In the genomic region with DNA sequence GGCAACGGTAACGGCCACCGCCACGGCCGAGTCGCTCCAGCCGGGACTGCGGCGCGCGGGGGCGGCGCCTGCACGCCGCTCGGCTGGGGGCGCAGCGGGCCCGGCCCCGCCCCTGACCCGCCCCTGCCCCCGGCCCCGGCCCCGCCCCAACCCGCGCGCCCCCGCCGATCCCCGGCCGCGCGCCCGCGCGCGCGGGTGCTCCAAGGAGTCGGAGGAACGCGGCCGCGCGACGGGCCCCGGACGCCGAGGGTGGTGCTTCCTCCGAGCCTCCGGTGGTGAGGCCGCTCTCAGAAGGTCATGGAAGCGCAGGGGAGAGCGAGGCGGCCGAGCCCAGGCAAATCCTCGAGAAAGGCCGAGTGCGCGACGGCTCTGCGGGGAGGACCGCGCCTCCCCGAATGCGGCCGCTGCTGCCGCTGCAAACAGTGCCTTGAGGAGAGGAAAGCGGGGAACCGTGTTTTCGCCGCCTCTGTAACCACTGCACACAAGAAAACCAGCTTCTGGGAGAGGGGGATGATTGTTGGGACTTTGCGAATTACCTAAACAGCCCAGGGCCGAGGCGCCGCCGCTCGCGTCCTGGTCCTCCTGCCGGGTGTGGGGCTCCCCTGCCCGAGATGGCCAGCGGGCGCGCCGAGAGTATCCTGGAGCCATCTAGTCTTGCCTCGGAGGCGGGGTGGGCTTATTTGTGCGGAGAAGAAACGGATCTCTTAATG, we compare ENCODE assay signal across 8 cellular contexts. TPM values are rescaled to one million over a fixed set of nuclear protein-coding genes. Genes with fewer than 3 reads are reported as not detected.
DNase-seq lines count a peak whose midpoint lies in the region; ATAC-seq and TF ChIP-seq lines count a peak whose summit lies in the region.

A gene with protein sequence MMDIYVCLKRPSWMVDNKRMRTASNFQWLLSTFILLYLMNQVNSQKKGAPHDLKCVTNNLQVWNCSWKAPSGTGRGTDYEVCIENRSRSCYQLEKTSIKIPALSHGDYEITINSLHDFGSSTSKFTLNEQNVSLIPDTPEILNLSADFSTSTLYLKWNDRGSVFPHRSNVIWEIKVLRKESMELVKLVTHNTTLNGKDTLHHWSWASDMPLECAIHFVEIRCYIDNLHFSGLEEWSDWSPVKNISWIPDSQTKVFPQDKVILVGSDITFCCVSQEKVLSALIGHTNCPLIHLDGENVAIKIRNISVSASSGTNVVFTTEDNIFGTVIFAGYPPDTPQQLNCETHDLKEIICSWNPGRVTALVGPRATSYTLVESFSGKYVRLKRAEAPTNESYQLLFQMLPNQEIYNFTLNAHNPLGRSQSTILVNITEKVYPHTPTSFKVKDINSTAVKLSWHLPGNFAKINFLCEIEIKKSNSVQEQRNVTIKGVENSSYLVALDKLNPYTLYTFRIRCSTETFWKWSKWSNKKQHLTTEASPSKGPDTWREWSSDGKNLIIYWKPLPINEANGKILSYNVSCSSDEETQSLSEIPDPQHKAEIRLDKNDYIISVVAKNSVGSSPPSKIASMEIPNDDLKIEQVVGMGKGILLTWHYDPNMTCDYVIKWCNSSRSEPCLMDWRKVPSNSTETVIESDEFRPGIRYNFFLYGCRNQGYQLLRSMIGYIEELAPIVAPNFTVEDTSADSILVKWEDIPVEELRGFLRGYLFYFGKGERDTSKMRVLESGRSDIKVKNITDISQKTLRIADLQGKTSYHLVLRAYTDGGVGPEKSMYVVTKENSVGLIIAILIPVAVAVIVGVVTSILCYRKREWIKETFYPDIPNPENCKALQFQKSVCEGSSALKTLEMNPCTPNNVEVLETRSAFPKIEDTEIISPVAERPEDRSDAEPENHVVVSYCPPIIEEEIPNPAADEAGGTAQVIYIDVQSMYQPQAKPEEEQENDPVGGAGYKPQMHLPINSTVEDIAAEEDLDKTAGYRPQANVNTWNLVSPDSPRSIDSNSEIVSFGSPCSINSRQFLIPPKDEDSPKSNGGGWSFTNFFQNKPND (minus strand): TSS at position 48 of the 710 bp plus-strand sequence. CDS start 25,999 bp downstream, outside the sequence.

- WGBS in thyroid gland, 2 donors: 0% methylated on average over 30 to 36 of the region's 88 CpGs

- ATAC-seq in HG03520 (IDR thresholded peaks at IDR 0.05; ENCODE audit: unreplicated experiment): peak; percentile 69

- no peaks in the 10 kb centered on the region for H3K36me3 ChIP-seq in adipocyte (ENCODE audit: control insufficient read depth, insufficient read depth, low read length, severe bottlenecking)
- no peaks in the 10 kb centered on the region for H3K36me3 ChIP-seq in neuron (ENCODE audit: insufficient read depth, low read length)
- H3K36me3 ChIP-seq in thyroid gland: no peaks in the 10 kb centered on the region

- no peaks in the 10 kb centered on the region for H3K27me3 ChIP-seq in adipocyte (replicated peaks; ENCODE audit: control insufficient read depth, insufficient read depth, low read length)
- no peaks in the 10 kb centered on the region for H3K27me3 ChIP-seq in neuron (ENCODE audit: insufficient read depth, low read length)
- no peaks in the 10 kb centered on the region for H3K27me3 ChIP-seq in thyroid gland

- TF ChIP-seq POLR2A in thyroid gland (IDR thresholded peaks at IDR 0.05): peak; percentile 40 to 93

- peak within 1 kb of the TSS; percentile 63 for H2AFZ ChIP-seq in neuron (ENCODE audit: low read depth, low read length)

- peak; percentile 60 for DNase-seq in NCI-H146 (lab: John Stamatoyannopoulos, UW)
- DNase-seq in NCI-H146 treated with DMSO at 0.1 percent for 48 hours (lab: John Stamatoyannopoulos, UW; ENCODE audit: unreplicated experiment): no peak
- DNase-seq in SHP77 (lab: John Stamatoyannopoulos, UW): peak; percentile 84 to 89
- DNase-seq in adipocyte (ENCODE audit: low read depth): peak; percentile 92
- DNase-seq in glomerular visceral epithelial cell (ENCODE audit: extremely low spot score): peak; percentile 89
- peak; percentile 88 to 89 for DNase-seq in thyroid gland

- H3K4me3 ChIP-seq in adipocyte (ENCODE audit: low read length) (peak within 1 kb of the TSS; percentile 95), neuron (ENCODE audit: low read length) (peak within 1 kb of the TSS; percentile 70), thyroid gland (replicated peaks in 1 of 3) (peak within 1 kb of the TSS; percentile 51 to 79 (median 58))

- peak within 1 kb of the TSS; percentile 98 for H3K9ac ChIP-seq in adipocyte (ENCODE audit: low read length)

- H3K4me1 ChIP-seq in adipocyte (ENCODE audit: control insufficient read depth, insufficient read depth, low read length): peaks cover 20% of the 10 kb centered on the region
- H3K4me1 ChIP-seq in neuron (ENCODE audit: insufficient read depth, low read length): peaks cover 34% of the 10 kb centered on the region
- peaks cover 39 to 54% of the 10 kb centered on the region in 2 donors for H3K4me1 ChIP-seq in thyroid gland

- peak in 1 of 6 experiments; percentile 13 for TF ChIP-seq CTCF in thyroid gland (IDR thresholded peaks at IDR 0.05)

- H3K27ac ChIP-seq in thyroid gland: peak within 1 kb of the TSS; percentile 93 to 100 (median 99)

- intact Hi-C loops in thyroid gland (cut with DNase I): loop anchor here (10.0 kb wide), 1 partner anchor 108 kb away; no protein-coding TSS in a partner anchor

- H3K9me3 ChIP-seq in adipocyte (ENCODE audit: control insufficient read depth, low read length) (no peaks in the 10 kb centered on the region), neuron (ENCODE audit: low read length) (no peaks in the 10 kb centered on the region), thyroid gland (no peaks in the 10 kb centered on the region)

RNA-seq across cellular contexts. Expression of the gene that starts here (rescaled TPM):
- total RNA-seq in thyroid gland: 100 to 1,000 TPM; 172 to 446 (median 233) TPM
